Comparison of ENCODE assay signal across 1 cellular context in the genomic region with DNA sequence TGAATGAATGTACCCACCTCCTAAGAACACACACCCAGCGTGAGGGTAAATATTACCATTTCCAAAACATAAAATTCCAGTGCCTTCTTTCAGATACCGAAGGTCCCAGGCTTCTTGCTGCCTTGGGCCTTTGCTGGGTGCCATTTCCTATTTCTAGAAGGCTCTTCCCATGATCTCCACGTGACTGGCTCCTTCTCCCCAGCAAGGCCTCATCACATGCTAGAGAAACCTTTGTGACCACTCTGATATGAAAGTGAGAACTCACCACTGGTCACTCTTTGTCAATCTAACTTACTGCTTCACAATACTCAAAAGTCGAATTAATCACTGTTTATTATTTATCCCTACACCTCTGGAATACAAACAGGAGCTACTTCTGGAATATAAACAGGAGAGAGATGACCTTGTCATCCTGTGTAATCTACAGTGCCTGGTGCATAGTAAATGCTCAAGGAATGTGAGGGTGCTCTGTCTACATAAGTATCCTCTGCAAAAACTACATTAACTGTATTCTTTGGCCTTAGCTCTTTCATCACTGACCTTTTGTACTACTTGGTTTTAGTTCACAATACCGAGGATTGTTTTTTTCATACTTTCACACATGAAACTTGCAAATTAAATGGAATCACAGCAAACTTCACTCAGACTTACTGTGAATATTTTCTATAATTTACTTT.
TF ChIP-seq lines count a peak whose summit lies in the region.

No MANE protein-coding gene starts in this region.

TF ChIP-seq in HepG2, 621 proteins besides CTCF, POLR2A, EP300 and RAD21 (continued from another document):
- TF ChIP-seq THAP7 (CRISPR knock-in tag; IDR thresholded peaks at IDR 0.05): no peak
- 0 out of 2 replicates have a peak, but pooled peaks have one; percentile 70 for TF ChIP-seq DNMT3B (CRISPR knock-in tag; conservative IDR thresholded peaks at IDR 0.05)
- TF ChIP-seq ZNF205 (CRISPR knock-in tag; IDR thresholded peaks at IDR 0.05): peak; percentile 82; the same call in 1 of the 2 replicates
- no peak for TF ChIP-seq NCOA1 (CRISPR knock-in tag; IDR thresholded peaks at IDR 0.05)
- no peak for TF ChIP-seq SALL2 (CRISPR knock-in tag; IDR thresholded peaks at IDR 0.05)
- TF ChIP-seq EHMT2 (IDR thresholded peaks at IDR 0.05; ENCODE audit: borderline replicate concordance, low read depth, low read length): no peak
- peak; percentile 81; the same call in 1 of the 2 replicates for TF ChIP-seq ZKSCAN8 (CRISPR knock-in tag; IDR thresholded peaks at IDR 0.05; ENCODE audit: borderline replicate concordance)
- TF ChIP-seq HOXA3 (CRISPR knock-in tag; IDR thresholded peaks at IDR 0.05): no peak
- 0 out of 2 replicates have a peak, but pooled peaks have one; percentile 26 for TF ChIP-seq SMYD3 (CRISPR knock-in tag; IDR thresholded peaks at IDR 0.05)
- 0 out of 2 replicates have a peak, but pooled peaks have one; percentile 38 for TF ChIP-seq TARDBP (CRISPR knock-in tag; IDR thresholded peaks at IDR 0.05)
- TF ChIP-seq SOX13 (IDR thresholded peaks at IDR 0.05): no peak
- no peak; a peak in 1 of 4 replicates for TF ChIP-seq SOX13 (CRISPR knock-in tag; conservative IDR thresholded peaks at IDR 0.05 in 1 of 2, IDR thresholded peaks at IDR 0.05 in 1 of 2)
- peak; percentile 49; the same call in 1 of the 2 replicates for TF ChIP-seq ZFX (CRISPR knock-in tag; IDR thresholded peaks at IDR 0.05; ENCODE audit: low read depth)
- no peak for TF ChIP-seq ZKSCAN5 (CRISPR knock-in tag; IDR thresholded peaks at IDR 0.05)
- TF ChIP-seq ZFP36L1 (CRISPR knock-in tag; IDR thresholded peaks at IDR 0.05): no peak
- no peak for TF ChIP-seq ZNF382 (CRISPR knock-in tag; IDR thresholded peaks at IDR 0.05; ENCODE audit: borderline replicate concordance)
- TF ChIP-seq SETDB1 (CRISPR knock-in tag; IDR thresholded peaks at IDR 0.05; ENCODE audit: borderline replicate concordance): no peak
- no peak for TF ChIP-seq HDAC2 (CRISPR knock-in tag; IDR thresholded peaks at IDR 0.05)
- TF ChIP-seq, protein P1, sequence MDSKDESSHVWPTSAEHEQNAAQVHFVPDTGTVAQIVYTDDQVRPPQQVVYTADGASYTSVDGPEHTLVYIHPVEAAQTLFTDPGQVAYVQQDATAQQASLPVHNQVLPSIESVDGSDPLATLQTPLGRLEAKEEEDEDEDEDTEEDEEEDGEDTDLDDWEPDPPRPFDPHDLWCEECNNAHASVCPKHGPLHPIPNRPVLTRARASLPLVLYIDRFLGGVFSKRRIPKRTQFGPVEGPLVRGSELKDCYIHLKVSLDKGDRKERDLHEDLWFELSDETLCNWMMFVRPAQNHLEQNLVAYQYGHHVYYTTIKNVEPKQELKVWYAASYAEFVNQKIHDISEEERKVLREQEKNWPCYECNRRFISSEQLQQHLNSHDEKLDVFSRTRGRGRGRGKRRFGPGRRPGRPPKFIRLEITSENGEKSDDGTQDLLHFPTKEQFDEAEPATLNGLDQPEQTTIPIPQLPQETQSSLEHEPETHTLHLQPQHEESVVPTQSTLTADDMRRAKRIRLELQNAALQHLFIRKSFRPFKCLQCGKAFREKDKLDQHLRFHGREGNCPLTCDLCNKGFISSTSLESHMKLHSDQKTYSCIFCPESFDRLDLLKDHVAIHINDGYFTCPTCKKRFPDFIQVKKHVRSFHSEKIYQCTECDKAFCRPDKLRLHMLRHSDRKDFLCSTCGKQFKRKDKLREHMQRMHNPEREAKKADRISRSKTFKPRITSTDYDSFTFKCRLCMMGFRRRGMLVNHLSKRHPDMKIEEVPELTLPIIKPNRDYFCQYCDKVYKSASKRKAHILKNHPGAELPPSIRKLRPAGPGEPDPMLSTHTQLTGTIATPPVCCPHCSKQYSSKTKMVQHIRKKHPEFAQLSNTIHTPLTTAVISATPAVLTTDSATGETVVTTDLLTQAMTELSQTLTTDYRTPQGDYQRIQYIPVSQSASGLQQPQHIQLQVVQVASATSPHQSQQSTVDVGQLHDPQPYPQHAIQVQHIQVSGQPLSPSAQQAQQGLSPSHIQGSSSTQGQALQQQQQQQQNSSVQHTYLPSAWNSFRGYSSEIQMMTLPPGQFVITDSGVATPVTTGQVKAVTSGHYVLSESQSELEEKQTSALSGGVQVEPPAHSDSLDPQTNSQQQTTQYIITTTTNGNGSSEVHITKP (CRISPR knock-in tag; IDR thresholded peaks at IDR 0.05; ENCODE audit: low read depth): no peak
- TF ChIP-seq DMAP1 (CRISPR knock-in tag; IDR thresholded peaks at IDR 0.05): no peak
- TF ChIP-seq ZNF569 (CRISPR knock-in tag; IDR thresholded peaks at IDR 0.05; ENCODE audit: borderline replicate concordance): no peak
- TF ChIP-seq PAXIP1 (CRISPR knock-in tag; conservative IDR thresholded peaks at IDR 0.05): no peak
